8 cellular contexts compared by ENCODE assay signal in genomic region chr11:118522571-118523072, GRCh38. TPM values are rescaled to one million over a fixed set of nuclear protein-coding genes. Genes with fewer than 3 reads are reported as not detected.
A peak's percentile ranks its signal among the peaks of the same experiment; 100 is the strongest.
DNase-seq lines count a peak whose midpoint lies in the region; ATAC-seq and TF ChIP-seq lines count a peak whose summit lies in the region.

No MANE protein-coding gene starts in this region.

- peak in 3 of 4 donors; percentile 22 to 54 (median 36) for ATAC-seq in psoas muscle
- ATAC-seq in GM19035 (IDR thresholded peaks at IDR 0.05; ENCODE audit: unreplicated experiment), result no peak

- 41 to 53% (median 45%) methylated on average over 6 of the region's 6 CpGs for WGBS in psoas muscle, 3 donors

- H3K4me1 ChIP-seq in psoas muscle, result no peaks in the 10 kb centered on the region

- intact Hi-C loops in psoas muscle (cut with DNase I), result no loop called here

- no peaks in the 10 kb centered on the region for H3K27me3 ChIP-seq in psoas muscle (ENCODE audit: insufficient read depth in 3 of 3, low read length in 2 of 3)

- peak; percentile 7 for DNase-seq in NCI-H1092 treated with DMSO at 0.1 percent for 48 hours (lab: John Stamatoyannopoulos, UW)
- DNase-seq in NCI-H1092 (lab: John Stamatoyannopoulos, UW), result no peak
- peak; percentile 1 for DNase-seq in NCI-H460 (ENCODE audit: extremely low read depth, low read depth)
- DNase-seq in fibroblast of gingiva (ENCODE audit: low read depth), result peak; percentile 12
- DNase-seq in psoas muscle, result no peak
- DNase-seq in amniotic stem cell (lab: John Stamatoyannopoulos, UW), result no peak
- DNase-seq in NCI-H2081 treated with DMSO at 0.1 percent for 48 hours (lab: John Stamatoyannopoulos, UW), result no peak

- peak; percentile 28 for TF ChIP-seq CTCF in psoas muscle (IDR thresholded peaks at IDR 0.05)

- no peaks in the 10 kb centered on the region for H3K9me3 ChIP-seq in psoas muscle

- H3K36me3 ChIP-seq in psoas muscle (ENCODE audit: insufficient read depth in 1 of 2, low read depth in 1 of 2), result peaks cover 13 to 75% of the 10 kb centered on the region in 2 donors

- no peak overlapping the region for H3K27ac ChIP-seq in psoas muscle

- H3K4me3 ChIP-seq in psoas muscle, result no peak overlapping the region

RNA-seq across cellular contexts. Expression of gene TTC36, which starts 4.7 kb away (rescaled TPM):
- total RNA-seq in NCI-H460 (2014; rRNA removed; shearing (Covaris generic)), result not detected in 2 replicates
- polyA plus RNA-seq in NCI-H460 (2014; cell fraction: nucleus; rRNA removed), result not detected in 2 replicates
- 1 to 10 TPM in 1 of 4 donors, under 1 TPM in 2, not detected in 1; 0.54 to 1.2 (median 0.59) TPM for total RNA-seq in psoas muscle
- under 1 TPM in 2 of 3 donors, not detected in 1; 0.09 TPM for polyA plus RNA-seq in psoas muscle

RNA-seq across cellular contexts. Expression of gene TMEM25, which starts 8.4 kb away (rescaled TPM):
- 0.40 TPM in 1 of 2 replicates, not detected in the other for total RNA-seq in NCI-H460 (2014; rRNA removed; shearing (Covaris generic))
- 0.69 and 0.86 TPM in 2 replicates for polyA plus RNA-seq in NCI-H460 (2014; cell fraction: nucleus; rRNA removed)
- total RNA-seq in psoas muscle, result 10 to 100 TPM in 2 of 4 donors, 1 to 10 TPM in 2; 6.3 to 14.7 (median 8.7) TPM
- polyA plus RNA-seq in psoas muscle, result 1 to 10 TPM; 1.3 to 8.0 (median 5.9) TPM

RNA-seq across cellular contexts. Expression of gene IFT46, which starts 43.1 kb away (rescaled TPM):
- 13.8 and 14.2 TPM in 2 replicates for total RNA-seq in NCI-H460 (2014; rRNA removed; shearing (Covaris generic))
- 7.5 and 13.6 TPM in 2 replicates for polyA plus RNA-seq in NCI-H460 (2014; cell fraction: nucleus; rRNA removed)
- 10 to 100 TPM; 10.2 to 16.0 (median 13.4) TPM for total RNA-seq in psoas muscle
- 10 to 100 TPM in 2 of 3 donors, 1 to 10 TPM in 1; 5.1 to 28.5 (median 11.7) TPM for polyA plus RNA-seq in psoas muscle

RNA-seq across cellular contexts. Expression of gene ARCN1, which starts 49.6 kb away (rescaled TPM):
- total RNA-seq in NCI-H460 (2014; rRNA removed; shearing (Covaris generic)), result 105 and 109 TPM in 2 replicates
- polyA plus RNA-seq in NCI-H460 (2014; cell fraction: nucleus; rRNA removed), result 37.9 and 39.9 TPM in 2 replicates
- 10 to 100 TPM; 54.2 to 65.7 (median 60.1) TPM for total RNA-seq in psoas muscle
- polyA plus RNA-seq in psoas muscle, result 10 to 100 TPM; 49.4 to 76.3 (median 73.9) TPM

Comparison
In these comparisons a context has a peak if more than half of its experiments do, and no peak if none do; other contexts are left out.
1. DNase-seq: peak in NCI-H1092 treated with DMSO at 0.1 percent for 48 hours (single experiment), NCI-H460 (single experiment) and fibroblast of gingiva (single experiment); none in NCI-H1092 (single experiment), psoas muscle (0 of 2), amniotic stem cell (single experiment) and NCI-H2081 treated with DMSO at 0.1 percent for 48 hours (single experiment).